ENCODE assay signal across 16 cellular contexts in the genomic region with DNA sequence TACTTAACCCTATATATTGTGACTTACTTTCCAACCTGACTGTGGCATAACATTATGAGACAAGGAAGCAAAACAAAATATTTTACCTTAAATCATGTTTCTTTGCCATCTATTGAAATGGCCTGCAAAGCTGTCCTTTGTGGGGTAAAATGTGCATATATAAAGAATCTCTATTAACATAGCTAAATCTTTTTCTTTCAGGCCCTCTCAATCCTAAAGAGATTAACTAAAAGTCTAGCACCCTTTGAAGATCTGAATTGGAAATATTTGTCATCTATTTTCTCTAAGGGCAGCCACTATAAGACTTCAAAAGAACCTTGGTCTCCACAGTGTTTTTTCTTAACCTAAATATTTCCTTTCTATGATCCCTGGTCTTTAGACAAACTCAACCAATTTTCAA. TPM values are rescaled to one million over a fixed set of nuclear protein-coding genes. Genes with fewer than 3 reads are reported as not detected.
A peak's percentile ranks its signal among the peaks of the same experiment; 100 is the strongest.
DNase-seq lines count a peak whose midpoint lies in the region; ATAC-seq and TF ChIP-seq lines count a peak whose summit lies in the region.
"Had no signal": no experiment of that assay in that cellular context is flagged by ENCODE, and none has a peak within 500 bp of the region (broad histone marks: within the 10 kb centered on the region; RNA-seq: fewer than 3 reads in every experiment).

No MANE protein-coding gene starts in this region.

- TF ChIP-seq RAD21 in SK-N-SH (IDR thresholded peaks at IDR 0.05; ENCODE audit: low read length), result no peak

- H3K9me3 ChIP-seq in HUES6 (ENCODE audit: control insufficient read depth, insufficient read depth, low read depth, low read length) (peaks cover 20% of the 10 kb centered on the region), iPS-18a (ENCODE audit: control insufficient read depth, low read depth, low read length) (no peaks in the 10 kb centered on the region), prostate gland (no peaks in the 10 kb centered on the region), SK-N-SH (no peaks in the 10 kb centered on the region)

- TF ChIP-seq CTCF in WTC11 (IDR thresholded peaks at IDR 0.05) (no peak), prostate gland (IDR thresholded peaks at IDR 0.05) (no peak), SK-N-SH (IDR thresholded peaks at IDR 0.05) (no peak)

- no peak overlapping the region for H3K4me2 ChIP-seq in SK-N-SH

- H3K36me3 ChIP-seq in HUES6 (ENCODE audit: control insufficient read depth, insufficient read depth, low read length) (peaks cover 9% of the 10 kb centered on the region; the same call in 1 of the 2 replicates), iPS-18a (ENCODE audit: control insufficient read depth, low read depth, low read length) (no peaks in the 10 kb centered on the region), prostate gland (no peaks in the 10 kb centered on the region), SK-N-SH (replicated peaks in 1 of 2; ENCODE audit: control insufficient read depth in 1 of 2, insufficient read depth in 2 of 2, low read length in 1 of 2) (no peaks in the 10 kb centered on the region)
- H3K36me3 ChIP-seq: HAP-1 had no signal

- 0 out of 2 replicates have a peak, but pooled peaks cover 2% of the 10 kb centered on the region for H3K36me3 Mint-ChIP-seq in WTC11

- no peaks in the 10 kb centered on the region for H3K9me3 Mint-ChIP-seq in WTC11
- H3K9me3 Mint-ChIP-seq: CD4-positive, alpha-beta memory T cell had no signal

- no peak overlapping the region for H2AFZ ChIP-seq in SK-N-SH (ENCODE audit: low read depth)
- H2AFZ ChIP-seq: GM23248 had no signal

- peak overlapping the region; percentile 80; the same call in 1 of the 2 replicates for H3K27ac Mint-ChIP-seq in WTC11
- H3K27ac Mint-ChIP-seq: CD4-positive, alpha-beta memory T cell; HFFc6 had no signal

- no peaks in the 10 kb centered on the region for H3K9me2 ChIP-seq in SK-N-SH

- no peak overlapping the region for H3K4me3 Mint-ChIP-seq in WTC11
- H3K4me3 Mint-ChIP-seq: CD4-positive, alpha-beta memory T cell; HFFc6 had no signal

- peak overlapping the region; percentile 24; the same call in 1 of the 2 replicates for H3K4me3 ChIP-seq in HUES6 (ENCODE audit: low read depth, low read length)
- H3K4me3 ChIP-seq in iPS-18a (ENCODE audit: low read length), result peak overlapping the region; percentile 9
- no peak overlapping the region for H3K4me3 ChIP-seq in prostate gland
- H3K4me3 ChIP-seq in SK-N-SH (ENCODE audit: low read depth in 2 of 2, low read length in 1 of 2), result no peak overlapping the region
- H3K4me3 ChIP-seq: GM12878, GM23248, HAP-1 had no signal

- CTCF ChIA-PET in WTC11 (lab: Charles Lee), result interaction anchor here (1.1 to 1.7 kb wide), 3 partner anchors 11 to 102 kb away, joined by 3 to 9 read pairs (median 5); no protein-coding TSS in a partner anchor
- CTCF ChIA-PET in SK-N-SH (lab: Yijun Ruan, JAX), result interaction anchor here (1.2 kb wide), 1 partner anchor 16 kb away, joined by 4 read pairs; no protein-coding TSS in a partner anchor

- intact Hi-C loops in prostate gland (cut with DNase I), result no loop called here

- no peaks in the 10 kb centered on the region for H3F3A ChIP-seq in SK-N-SH (replicated peaks; ENCODE audit: insufficient read depth)

- no peaks in the 10 kb centered on the region for H3K79me2 ChIP-seq in SK-N-SH (ENCODE audit: insufficient read depth)

- no peak for DNase-seq in WTC11 (ENCODE audit: low spot score)
- no peak for DNase-seq in prostate gland (ENCODE audit: low spot score)
- DNase-seq in DMS53 treated with DMSO at 0.1 percent for 48 hours (lab: John Stamatoyannopoulos, UW; ENCODE audit: unreplicated experiment), result no peak
- no peak for DNase-seq in SK-N-SH
- DNase-seq: C1 segment of cervical spinal cord; Calu3; CD4-positive, alpha-beta memory T cell; COR-L47; DMS53; DND-41; GM23248; HFFc6 had no signal

- H3K27me3 ChIP-seq in HUES6 (ENCODE audit: control insufficient read depth, insufficient read depth, low read length) (no peaks in the 10 kb centered on the region), iPS-18a (ENCODE audit: control insufficient read depth, insufficient read depth, low read length) (no peaks in the 10 kb centered on the region), prostate gland (replicated peaks; ENCODE audit: insufficient read depth) (no peaks in the 10 kb centered on the region), SK-N-SH (ENCODE audit: insufficient read depth) (no peaks in the 10 kb centered on the region)

- TF ChIP-seq EP300 in SK-N-SH (IDR thresholded peaks at IDR 0.05; ENCODE audit: borderline replicate concordance in 1 of 2, low read depth in 1 of 2, low read length in 1 of 2), result no peak

- no peak for TF ChIP-seq POLR2A in prostate gland (IDR thresholded peaks at IDR 0.05)

- H3K27me3 Mint-ChIP-seq in WTC11 (ENCODE audit: low read depth), result no peaks in the 10 kb centered on the region

- peaks cover 29% of the 10 kb centered on the region for H3K4me1 ChIP-seq in HUES6 (ENCODE audit: control insufficient read depth, insufficient read depth, low read length)
- H3K4me1 ChIP-seq in iPS-18a (ENCODE audit: control insufficient read depth, low read depth, low read length), result peaks cover 23% of the 10 kb centered on the region
- H3K4me1 ChIP-seq in prostate gland (replicated peaks), result no peaks in the 10 kb centered on the region
- no peaks in the 10 kb centered on the region for H3K4me1 ChIP-seq in SK-N-SH (ENCODE audit: control insufficient read depth in 1 of 2, insufficient read depth in 2 of 2, low read depth in 1 of 2, low read length in 1 of 2)

- no peaks in the 10 kb centered on the region for H4K20me1 ChIP-seq in SK-N-SH (ENCODE audit: insufficient read depth)

- no peak for ATAC-seq in WTC11
- ATAC-seq: GM12878 had no signal

- H3K9ac ChIP-seq in HUES6 (ENCODE audit: low read length), result peak overlapping the region; percentile 32
- H3K9ac ChIP-seq in iPS-18a (ENCODE audit: low read length), result no peak overlapping the region
- H3K9ac ChIP-seq in SK-N-SH, result no peak overlapping the region
- H3K9ac ChIP-seq: GM23248 had no signal

- POLR2A ChIA-PET in WTC11 (lab: Charles Lee) (no interaction called here), SK-N-SH (lab: Yijun Ruan, JAX) (no interaction called here)

- H3K4me1 Mint-ChIP-seq in WTC11, result peaks cover 18% of the 10 kb centered on the region

- H3K27ac ChIP-seq in HUES6 (ENCODE audit: low read depth, low read length) (peak overlapping the region; percentile 87), iPS-18a (ENCODE audit: low read length) (no peak overlapping the region), prostate gland (no peak overlapping the region), SK-N-SH (ENCODE audit: low read depth in 2 of 2, low read length in 1 of 2) (no peak overlapping the region)
- H3K27ac ChIP-seq: GM23248 had no signal

TF ChIP-seq in WTC11, 78 proteins besides CTCF, POLR2A, EP300 and RAD21 (continues in another document):
- TF ChIP-seq ZNF138 (CRISPR knock-in tag; conservative IDR thresholded peaks at IDR 0.05), result no peak
- no peak for TF ChIP-seq SMAD3 (CRISPR knock-in tag; IDR thresholded peaks at IDR 0.05; ENCODE audit: borderline replicate concordance)
- TF ChIP-seq ZNF416 (CRISPR knock-in tag; IDR thresholded peaks at IDR 0.05), result no peak
- TF ChIP-seq ZNF263 (CRISPR knock-in tag; IDR thresholded peaks at IDR 0.05; ENCODE audit: low read depth), result no peak
- no peak for TF ChIP-seq GABPB1 (CRISPR knock-in tag; IDR thresholded peaks at IDR 0.05)
- TF ChIP-seq E2F1 (CRISPR knock-in tag; IDR thresholded peaks at IDR 0.05), result no peak

TF ChIP-seq in SK-N-SH, 30 proteins besides CTCF, POLR2A, EP300 and RAD21:
- TF ChIP-seq EZH2phosphoT487 (IDR thresholded peaks at IDR 0.05; ENCODE audit: borderline replicate concordance, low read depth) (no peak), MEF2A (IDR thresholded peaks at IDR 0.05; ENCODE audit: borderline replicate concordance, low read depth) (no peak), MXI1 (IDR thresholded peaks at IDR 0.05; ENCODE audit: low read depth, low read length) (no peak), POLR2AphosphoS5 (IDR thresholded peaks at IDR 0.05; ENCODE audit: low read depth, low read length) (no peak)
- TF ChIP-seq, protein P1, sequence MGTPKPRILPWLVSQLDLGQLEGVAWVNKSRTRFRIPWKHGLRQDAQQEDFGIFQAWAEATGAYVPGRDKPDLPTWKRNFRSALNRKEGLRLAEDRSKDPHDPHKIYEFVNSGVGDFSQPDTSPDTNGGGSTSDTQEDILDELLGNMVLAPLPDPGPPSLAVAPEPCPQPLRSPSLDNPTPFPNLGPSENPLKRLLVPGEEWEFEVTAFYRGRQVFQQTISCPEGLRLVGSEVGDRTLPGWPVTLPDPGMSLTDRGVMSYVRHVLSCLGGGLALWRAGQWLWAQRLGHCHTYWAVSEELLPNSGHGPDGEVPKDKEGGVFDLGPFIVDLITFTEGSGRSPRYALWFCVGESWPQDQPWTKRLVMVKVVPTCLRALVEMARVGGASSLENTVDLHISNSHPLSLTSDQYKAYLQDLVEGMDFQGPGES (IDR thresholded peaks at IDR 0.05; ENCODE audit: low read depth, low read length), result no peak

RNA-seq across cellular contexts. Expression of gene UNC13B, which starts 5.0 kb away (rescaled TPM):
- total RNA-seq in WTC11 (2021) (46.1 to 51.8 TPM (median 49.3 TPM) in 3 replicates), prostate gland (100 to 1,000 TPM in 1 of 2 donors, 10 to 100 TPM in 1; 63.8 to 140 TPM)
- polyA plus RNA-seq in SK-N-SH (2012; rRNA removed), result 8.1 and 9.8 TPM in 2 replicates
- 6.7 and 7.4 TPM in 2 replicates for polyA plus RNA-seq in SK-N-SH (2012; cell fraction: cytosol; rRNA removed)
- 18.2 and 22.0 TPM in 2 replicates for polyA plus RNA-seq in SK-N-SH (2012; cell fraction: nucleus; rRNA removed)

RNA-seq across cellular contexts. Expression of gene ATOSB, which starts 41.1 kb away (rescaled TPM):
- 4.7 to 8.7 TPM (median 5.4 TPM) in 3 replicates for total RNA-seq in WTC11 (2021)
- total RNA-seq in prostate gland, result 10 to 100 TPM; 15.9 to 21.3 TPM
- 42.6 and 46.0 TPM in 2 replicates for polyA plus RNA-seq in SK-N-SH (2012; rRNA removed)
- polyA plus RNA-seq in SK-N-SH (2012; cell fraction: cytosol; rRNA removed), result 27.4 and 33.7 TPM in 2 replicates
- polyA plus RNA-seq in SK-N-SH (2012; cell fraction: nucleus; rRNA removed), result 53.5 and 64.5 TPM in 2 replicates

RNA-seq across cellular contexts. Expression of gene STOML2, which starts 53.9 kb away (rescaled TPM):
- total RNA-seq in WTC11 (2021), result 208 to 214 TPM (median 210 TPM) in 3 replicates
- 100 to 1,000 TPM; 100 to 114 TPM for total RNA-seq in prostate gland
- polyA plus RNA-seq in SK-N-SH (2012; rRNA removed), result 229 and 232 TPM in 2 replicates
- 165 and 201 TPM in 2 replicates for polyA plus RNA-seq in SK-N-SH (2012; cell fraction: cytosol; rRNA removed)
- polyA plus RNA-seq in SK-N-SH (2012; cell fraction: nucleus; rRNA removed), result 194 and 206 TPM in 2 replicates

Comparison
In these comparisons a context has a peak if more than half of its experiments do, and no peak if none do; other contexts are left out.
1. H3K4me3 ChIP-seq: peak in HUES6 (single experiment) and iPS-18a (single experiment); none in prostate gland (0 of 2) and SK-N-SH (0 of 2).